ENCODE assay signal across 10 cellular contexts in genomic region chr17:16987830-16988601, GRCh38. TPM values are rescaled to one million over a fixed set of nuclear protein-coding genes. Genes with fewer than 3 reads are reported as not detected.
DNase-seq lines count a peak whose midpoint lies in the region; ATAC-seq, FAIRE-seq and TF ChIP-seq lines count a peak whose summit lies in the region.
"Had no signal": no experiment of that assay in that cellular context is flagged by ENCODE, and none has a peak within 500 bp of the region (broad histone marks: within the 10 kb centered on the region; RNA-seq: fewer than 3 reads in every experiment).

No MANE protein-coding gene starts in this region.

- CTCF ChIA-PET in T-cell (lab: Charles Lee): interaction anchor here (1.0 to 1.2 kb wide), 2 partner anchors 10 to 12 kb away, joined by 3 read pairs; no protein-coding TSS in a partner anchor

- no peaks in the 10 kb centered on the region for H3K9me3 ChIP-seq in astrocyte (ENCODE audit: insufficient read depth, low read depth, low read length)
- H3K9me3 ChIP-seq: thoracic aorta had no signal

- H3K4me2 ChIP-seq in astrocyte (ENCODE audit: low read length): peak overlapping the region; percentile 64

- H3K4me1 Mint-ChIP-seq in CD14-positive monocyte (peaks cover 40% of the 10 kb centered on the region), T-cell (peaks cover 29 to 43% (median 33%) of the 10 kb centered on the region in 3 donors), astrocyte (ENCODE audit: low read depth, unreplicated experiment) (peaks cover 23% of the 10 kb centered on the region)

- H2AFZ ChIP-seq in astrocyte (ENCODE audit: low read depth, low read length): peak overlapping the region; percentile 19

- no peaks in the 10 kb centered on the region for H3K36me3 ChIP-seq in astrocyte (ENCODE audit: insufficient read depth, low read length)
- H3K36me3 ChIP-seq: thoracic aorta had no signal

- FAIRE-seq in astrocyte (lab: Jason Lieb, UNC): peak; percentile 92

- H3K27ac Mint-ChIP-seq in CD14-positive monocyte (peak overlapping the region; percentile 88 to 97 (median 95)), T-cell (peak overlapping the region; percentile 97 to 99), astrocyte (ENCODE audit: unreplicated experiment) (peak overlapping the region; percentile 72)

- H3K36me3 Mint-ChIP-seq in CD14-positive monocyte (peaks cover 0 to 1% of the 10 kb centered on the region in 2 donors), T-cell (no peaks in the 10 kb centered on the region), astrocyte (ENCODE audit: low read depth, unreplicated experiment) (no peaks in the 10 kb centered on the region)

- H3K9me3 Mint-ChIP-seq in CD14-positive monocyte (no peaks in the 10 kb centered on the region), T-cell (no peaks in the 10 kb centered on the region), astrocyte (ENCODE audit: unreplicated experiment) (no peaks in the 10 kb centered on the region)

- DNase-seq in CD14-positive monocyte (ENCODE audit: low spot score): peak; percentile 91
- peak in 28 of 34 experiments; percentile 12 to 66 (median 35) for DNase-seq in T-cell
- DNase-seq in astrocyte (ENCODE audit: low read depth): peak; percentile 79
- peak; percentile 19 for DNase-seq in stimulated activated CD8-positive, alpha-beta memory T cell treated with anti-CD3 and anti-CD28 coated beads, Interleukin-12 subunit alpha, Interleukin-12 subunit beta, amount 100 ng/mL, for 24 hours (ENCODE audit: extremely low read depth)
- DNase-seq in DMS153 (lab: John Stamatoyannopoulos, UW): no peak

- H3K27me3 ChIP-seq in astrocyte (ENCODE audit: insufficient read depth, low read length) (no peaks in the 10 kb centered on the region), layer of hippocampus (ENCODE audit: control insufficient read depth, insufficient read depth, low read length) (no peaks in the 10 kb centered on the region)

- peaks cover 17% of the 10 kb centered on the region for H3K4me1 ChIP-seq in astrocyte (ENCODE audit: insufficient read depth, low read length)

- H3K9ac ChIP-seq in astrocyte (ENCODE audit: low read length): peak overlapping the region; percentile 10

- H3K4me3 Mint-ChIP-seq in CD14-positive monocyte (peak overlapping the region; percentile 77 to 91), T-cell (peak overlapping the region; percentile 43 to 63 (median 62)), astrocyte (ENCODE audit: unreplicated experiment) (peak overlapping the region; percentile 5)

- ATAC-seq in GM19438 (IDR thresholded peaks at IDR 0.05; ENCODE audit: low read depth, unreplicated experiment) (peak; percentile 62), HG03442 (IDR thresholded peaks at IDR 0.05; ENCODE audit: unreplicated experiment) (peak; percentile 63), T-cell (replicated peaks in 1 of 4) (peak; percentile 63 to 82 (median 66))

- H4K20me1 ChIP-seq in astrocyte (ENCODE audit: insufficient read depth, low read length): no peaks in the 10 kb centered on the region

- peak overlapping the region; percentile 35 for H3K27ac ChIP-seq in astrocyte (ENCODE audit: low read depth, low read length)
- H3K27ac ChIP-seq in layer of hippocampus (ENCODE audit: low read depth, low read length): peak overlapping the region; percentile 72
- H3K27ac ChIP-seq: SK-N-MC, thoracic aorta had no signal

- no peaks in the 10 kb centered on the region for H3K79me2 ChIP-seq in astrocyte (ENCODE audit: insufficient read depth, low read length)

- no peak overlapping the region for H3K4me3 ChIP-seq in astrocyte (ENCODE audit: insufficient read depth, low read depth, low read length)
- H3K4me3 ChIP-seq: SK-N-MC, thoracic aorta had no signal

- POLR2A ChIA-PET in T-cell (lab: Charles Lee): no interaction called here

- H3K27me3 Mint-ChIP-seq in CD14-positive monocyte (ENCODE audit: low read depth in 3 of 3): peaks cover 0 to 6% (median 1%) of the 10 kb centered on the region in 3 donors
- no peaks in the 10 kb centered on the region for H3K27me3 Mint-ChIP-seq in T-cell
- no peaks in the 10 kb centered on the region for H3K27me3 Mint-ChIP-seq in astrocyte (ENCODE audit: low read depth, unreplicated experiment)

- intact Hi-C loops in CD14-positive monocyte (cut with micrococcal nuclease): no loop called here

- TF ChIP-seq CTCF in CD14-positive monocyte (IDR thresholded peaks at IDR 0.05) (no peak), astrocyte (IDR thresholded peaks at IDR 0.05; ENCODE audit: insufficient read depth, low read depth, low read length) (no peak)

RNA-seq across cellular contexts. Expression of gene TNFRSF13B, which starts 16.1 kb away (rescaled TPM):
- polyA plus RNA-seq in CD14-positive monocyte: under 1 TPM in 1 of 2 donors, not detected in 1; 0.47 TPM
- total RNA-seq in T-cell: 1 to 10 TPM in 3 of 5 donors, under 1 TPM in 1, not detected in 1; 0.60 to 7.2 (median 5.0) TPM
- total RNA-seq in astrocyte: not detected in 2 replicates
- total RNA-seq: thoracic aorta had no signal

RNA-seq across cellular contexts. Expression of gene MPRIP, which starts 54.2 kb away (rescaled TPM):
- polyA plus RNA-seq in CD14-positive monocyte: 1 to 10 TPM; 2.0 to 2.5 TPM
- 100 to 1,000 TPM; 189 to 266 (median 247) TPM for total RNA-seq in T-cell
- 163 and 176 TPM in 2 replicates for total RNA-seq in astrocyte

Comparison
In these comparisons a context has a peak if more than half of its experiments do, and no peak if none do; other contexts are left out.
1. H3K4me3 Mint-ChIP-seq: peak in every context shown above with its lines; median percentile 84 in CD14-positive monocyte; 62 in T-cell; 5 in astrocyte.